Comparison of ENCODE assay signal across 25 cellular contexts in genomic region chr18:36888778-36889177, GRCh38.
"Had no signal": no experiment of that assay in that cellular context is flagged by ENCODE, and none has a peak within 500 bp of the region (broad histone marks: within the 10 kb centered on the region; RNA-seq: fewer than 3 reads in every experiment).

No MANE protein-coding gene starts in this region.

- FAIRE-seq: keratinocyte, urothelium cell line had no signal

- DNase-seq: colonic mucosa; effector CD8-positive, alpha-beta T cell; endodermal cell; foreskin keratinocyte; hypothalamus; immature natural killer cell; left ventricle myocardium superior; lower lobe of right lung; naive thymus-derived CD8-positive, alpha-beta T cell; nephron progenitor cell; nucleus accumbens; stimulated activated CD4-positive, alpha-beta T cell treated with anti-CD3 and anti-CD28 coated beads, Interleukin-4, amount 100 ng/mL, for 4 hours; stimulated activated naive CD8-positive, alpha-beta T cell treated with anti-CD3 and anti-CD28 coated beads, Interleukin-15, Interleukin-2, amounts not matched to agents 100 U/mL and 50 U/mL, for 24 hours; substantia nigra; testis; upper lobe of left lung had no signal

- H3K4me1 ChIP-seq: colonic mucosa, foreskin keratinocyte, lower lobe of right lung, prostate gland, testis, tibial nerve had no signal

- H3K27ac Mint-ChIP-seq: dendritic cell treated with granulocyte-macrophage colony-stimulating factor and Interleukin-4, amounts not matched to agents 40 ng/mL and 50 ng/mL, for 4 days; immature natural killer cell; naive thymus-derived CD8-positive, alpha-beta T cell; nephron progenitor cell; stimulated activated memory B cell treated with anti-CD40 and anti-IgM and Interleukin-4, amounts not matched to agents 10 μg/mL and 1 μg/mL and 100 μg/mL, for 72 hours had no signal

- H3K4me3 Mint-ChIP-seq: dendritic cell treated with granulocyte-macrophage colony-stimulating factor and Interleukin-4, amounts not matched to agents 40 ng/mL and 50 ng/mL, for 4 days; endodermal cell; immature natural killer cell; naive thymus-derived CD8-positive, alpha-beta T cell; nephron progenitor cell; stimulated activated memory B cell treated with anti-CD40 and anti-IgM and Interleukin-4, amounts not matched to agents 10 μg/mL and 1 μg/mL and 100 μg/mL, for 72 hours had no signal

- H3K27me3 ChIP-seq: colonic mucosa, esophagus muscularis mucosa, foreskin keratinocyte, right atrium auricular region, testis, tibial nerve, upper lobe of left lung had no signal

- H3K4me1 Mint-ChIP-seq: nephron progenitor cell had no signal

- ATAC-seq: foreskin keratinocyte; naive thymus-derived CD8-positive, alpha-beta T cell; sciatic nerve; stimulated activated memory B cell treated with anti-CD40 and anti-IgM and Interleukin-4, amounts not matched to agents 10 μg/mL and 1 μg/mL and 100 μg/mL, for 72 hours; stimulated activated naive CD8-positive, alpha-beta T cell treated with anti-CD3 and anti-CD28 coated beads, Interleukin-15, Interleukin-2, amounts not matched to agents 100 U/mL and 50 U/mL, for 24 hours had no signal

- H3K9me3 ChIP-seq: colonic mucosa, esophagus muscularis mucosa, lower lobe of right lung, prostate gland, right atrium auricular region, testis, tibial nerve, upper lobe of left lung had no signal

- H3K9me3 Mint-ChIP-seq: dendritic cell treated with granulocyte-macrophage colony-stimulating factor and Interleukin-4, amounts not matched to agents 40 ng/mL and 50 ng/mL, for 4 days; endodermal cell; immature natural killer cell; naive thymus-derived CD8-positive, alpha-beta T cell; nephron progenitor cell; stimulated activated memory B cell treated with anti-CD40 and anti-IgM and Interleukin-4, amounts not matched to agents 10 μg/mL and 1 μg/mL and 100 μg/mL, for 72 hours had no signal

- H3K36me3 ChIP-seq: colonic mucosa, lower lobe of right lung, prostate gland, upper lobe of left lung had no signal

- H3K4me3 ChIP-seq: colonic mucosa, esophagus muscularis mucosa, lower lobe of right lung, prostate gland, right atrium auricular region, testis, tibial nerve, upper lobe of left lung had no signal

- H3K27ac ChIP-seq: colonic mucosa, esophagus muscularis mucosa, foreskin keratinocyte, lower lobe of right lung, prostate gland, right atrium auricular region, testis, tibial nerve had no signal

- H3K27me3 Mint-ChIP-seq: dendritic cell treated with granulocyte-macrophage colony-stimulating factor and Interleukin-4, amounts not matched to agents 40 ng/mL and 50 ng/mL, for 4 days; naive thymus-derived CD8-positive, alpha-beta T cell; stimulated activated memory B cell treated with anti-CD40 and anti-IgM and Interleukin-4, amounts not matched to agents 10 μg/mL and 1 μg/mL and 100 μg/mL, for 72 hours had no signal
